ENCODE assay signal across 1 cellular context in genomic region chr5:43609752-43610151, GRCh38.
TF ChIP-seq lines count a peak whose summit lies in the region.

No MANE protein-coding gene starts in this region.

TF ChIP-seq in GM23338, 12 proteins besides CTCF, POLR2A, EP300 and RAD21 (continued from another document):
- TF ChIP-seq, protein P1, sequence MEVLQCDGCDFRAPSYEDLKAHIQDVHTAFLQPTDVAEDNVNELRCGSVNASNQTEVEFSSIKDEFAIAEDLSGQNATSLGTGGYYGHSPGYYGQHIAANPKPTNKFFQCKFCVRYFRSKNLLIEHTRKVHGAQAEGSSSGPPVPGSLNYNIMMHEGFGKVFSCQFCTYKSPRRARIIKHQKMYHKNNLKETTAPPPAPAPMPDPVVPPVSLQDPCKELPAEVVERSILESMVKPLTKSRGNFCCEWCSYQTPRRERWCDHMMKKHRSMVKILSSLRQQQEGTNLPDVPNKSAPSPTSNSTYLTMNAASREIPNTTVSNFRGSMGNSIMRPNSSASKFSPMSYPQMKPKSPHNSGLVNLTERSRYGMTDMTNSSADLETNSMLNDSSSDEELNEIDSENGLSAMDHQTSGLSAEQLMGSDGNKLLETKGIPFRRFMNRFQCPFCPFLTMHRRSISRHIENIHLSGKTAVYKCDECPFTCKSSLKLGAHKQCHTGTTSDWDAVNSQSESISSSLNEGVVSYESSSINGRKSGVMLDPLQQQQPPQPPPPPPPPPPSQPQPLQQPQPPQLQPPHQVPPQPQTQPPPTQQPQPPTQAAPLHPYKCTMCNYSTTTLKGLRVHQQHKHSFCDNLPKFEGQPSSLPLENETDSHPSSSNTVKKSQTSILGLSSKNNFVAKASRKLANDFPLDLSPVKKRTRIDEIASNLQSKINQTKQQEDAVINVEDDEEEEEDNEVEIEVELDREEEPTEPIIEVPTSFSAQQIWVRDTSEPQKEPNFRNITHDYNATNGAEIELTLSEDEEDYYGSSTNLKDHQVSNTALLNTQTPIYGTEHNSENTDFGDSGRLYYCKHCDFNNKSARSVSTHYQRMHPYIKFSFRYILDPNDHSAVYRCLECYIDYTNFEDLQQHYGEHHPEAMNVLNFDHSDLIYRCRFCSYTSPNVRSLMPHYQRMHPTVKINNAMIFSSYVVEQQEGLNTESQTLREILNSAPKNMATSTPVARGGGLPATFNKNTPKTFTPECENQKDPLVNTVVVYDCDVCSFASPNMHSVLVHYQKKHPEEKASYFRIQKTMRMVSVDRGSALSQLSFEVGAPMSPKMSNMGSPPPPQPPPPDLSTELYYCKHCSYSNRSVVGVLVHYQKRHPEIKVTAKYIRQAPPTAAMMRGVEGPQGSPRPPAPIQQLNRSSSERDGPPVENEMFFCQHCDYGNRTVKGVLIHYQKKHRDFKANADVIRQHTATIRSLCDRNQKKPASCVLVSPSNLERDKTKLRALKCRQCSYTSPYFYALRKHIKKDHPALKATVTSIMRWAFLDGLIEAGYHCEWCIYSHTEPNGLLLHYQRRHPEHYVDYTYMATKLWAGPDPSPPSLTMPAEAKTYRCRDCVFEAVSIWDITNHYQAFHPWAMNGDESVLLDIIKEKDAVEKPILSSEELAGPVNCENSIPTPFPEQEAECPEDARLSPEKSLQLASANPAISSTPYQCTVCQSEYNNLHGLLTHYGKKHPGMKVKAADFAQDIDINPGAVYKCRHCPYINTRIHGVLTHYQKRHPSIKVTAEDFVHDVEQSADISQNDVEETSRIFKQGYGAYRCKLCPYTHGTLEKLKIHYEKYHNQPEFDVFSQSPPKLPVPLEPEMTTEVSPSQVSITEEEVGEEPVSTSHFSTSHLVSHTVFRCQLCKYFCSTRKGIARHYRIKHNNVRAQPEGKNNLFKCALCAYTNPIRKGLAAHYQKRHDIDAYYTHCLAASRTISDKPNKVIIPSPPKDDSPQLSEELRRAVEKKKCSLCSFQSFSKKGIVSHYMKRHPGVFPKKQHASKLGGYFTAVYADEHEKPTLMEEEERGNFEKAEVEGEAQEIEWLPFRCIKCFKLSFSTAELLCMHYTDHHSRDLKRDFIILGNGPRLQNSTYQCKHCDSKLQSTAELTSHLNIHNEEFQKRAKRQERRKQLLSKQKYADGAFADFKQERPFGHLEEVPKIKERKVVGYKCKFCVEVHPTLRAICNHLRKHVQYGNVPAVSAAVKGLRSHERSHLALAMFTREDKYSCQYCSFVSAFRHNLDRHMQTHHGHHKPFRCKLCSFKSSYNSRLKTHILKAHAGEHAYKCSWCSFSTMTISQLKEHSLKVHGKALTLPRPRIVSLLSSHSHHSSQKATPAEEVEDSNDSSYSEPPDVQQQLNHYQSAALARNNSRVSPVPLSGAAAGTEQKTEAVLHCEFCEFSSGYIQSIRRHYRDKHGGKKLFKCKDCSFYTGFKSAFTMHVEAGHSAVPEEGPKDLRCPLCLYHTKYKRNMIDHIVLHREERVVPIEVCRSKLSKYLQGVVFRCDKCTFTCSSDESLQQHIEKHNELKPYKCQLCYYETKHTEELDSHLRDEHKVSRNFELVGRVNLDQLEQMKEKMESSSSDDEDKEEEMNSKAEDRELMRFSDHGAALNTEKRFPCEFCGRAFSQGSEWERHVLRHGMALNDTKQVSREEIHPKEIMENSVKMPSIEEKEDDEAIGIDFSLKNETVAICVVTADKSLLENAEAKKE (CRISPR knock-in tag; IDR thresholded peaks at IDR 0.05), result no peak
- TF ChIP-seq POLR2AphosphoS5 (IDR thresholded peaks at IDR 0.05; ENCODE audit: low read depth) (no peak), CREB1 (CRISPR knock-in tag; IDR thresholded peaks at IDR 0.05; ENCODE audit: low read depth) (no peak), EZH2phosphoT487 (IDR thresholded peaks at IDR 0.05; ENCODE audit: unreplicated experiment) (no peak), EZH2 (IDR thresholded peaks at IDR 0.05; ENCODE audit: low read depth, unreplicated experiment) (no peak)
